16 cellular contexts compared by ENCODE assay signal in genomic region chrX:6505960-6506359, GRCh38. TPM values are rescaled to one million over a fixed set of nuclear protein-coding genes. Genes with fewer than 3 reads are reported as not detected.
"Had no signal": no experiment of that assay in that cellular context is flagged by ENCODE, and none has a peak within 500 bp of the region (broad histone marks: within the 10 kb centered on the region; RNA-seq: fewer than 3 reads in every experiment).

No MANE protein-coding gene starts in this region.

- DNase-seq: activated CD4-positive, alpha-beta memory T cell treated with anti-CD3 and anti-CD28 coated beads, Interleukin-2, amount 10 ng/mL, durations not matched to agents 7 days and 5 days; activated CD4-positive, alpha-beta T cell treated with anti-CD3 and anti-CD28 coated beads for 36 hours; activated gamma-delta T cell treated with Interleukin-2 at 50 U/mL for 16 hours; activated T-cell treated with anti-CD3 and anti-CD28 coated beads, Interleukin-2, amount 50 U/mL, for 48 hours; aorta; esophagus squamous epithelium; foreskin fibroblast; head of caudate nucleus; left lung; pancreas; stimulated activated CD4-positive, alpha-beta T cell treated with anti-CD3 and anti-CD28 coated beads, Interleukin-4, amount 100 ng/mL, for 24 hours; stimulated activated naive CD8-positive, alpha-beta T cell treated with anti-CD3 and anti-CD28 coated beads, Interleukin-15, amount 100 ng/mL, for 72 hours; WERI-Rb-1 had no signal

- H3K27me3 ChIP-seq: esophagus squamous epithelium, left lung, pancreas had no signal

- FAIRE-seq: bronchial epithelial cell, pancreas had no signal

- H3K36me3 ChIP-seq: esophagus squamous epithelium, left lung, pancreas, thoracic aorta, WERI-Rb-1 had no signal

- H3K4me1 ChIP-seq: esophagus squamous epithelium, left lung, pancreas had no signal

- H3K27ac ChIP-seq: esophagus squamous epithelium, left lung, pancreas, thoracic aorta, WERI-Rb-1 had no signal

- H3K9me3 ChIP-seq: esophagus squamous epithelium, pancreas, thoracic aorta had no signal

- H3K4me3 ChIP-seq: esophagus squamous epithelium, left lung, pancreas, thoracic aorta had no signal

RNA-seq across cellular contexts. Expression of gene VCX3A, which starts 29.0 kb away (rescaled TPM):
- total RNA-seq: activated CD4-positive, alpha-beta memory T cell treated with anti-CD3 and anti-CD28 coated beads, Interleukin-2, amount 10 ng/mL, durations not matched to agents 7 days and 5 days; activated CD4-positive, alpha-beta T cell treated with anti-CD3 and anti-CD28 coated beads for 36 hours; aorta; bronchial epithelial cell; esophagus squamous epithelium; left lung; pancreas; thoracic aorta; urinary bladder had no signal
- polyA plus RNA-seq: aorta, urinary bladder had no signal
